In genomic region chr3:38387862-38388261, GRCh38 we compare ENCODE assay signal across 1 cellular context.
TF ChIP-seq lines count a peak whose summit lies in the region.

No MANE protein-coding gene starts in this region.

TF ChIP-seq in HepG2, 621 proteins besides CTCF, POLR2A, EP300 and RAD21 (continued from another document and continues in another):
- TF ChIP-seq GRHL1 (CRISPR knock-in tag; conservative IDR thresholded peaks at IDR 0.05): no peak
- peak; percentile 37; the same call in 1 of the 2 replicates for TF ChIP-seq NR2F6 (IDR thresholded peaks at IDR 0.05)
- no peak for TF ChIP-seq NR2F6 (CRISPR knock-in tag; IDR thresholded peaks at IDR 0.05)
- TF ChIP-seq, protein P1, sequence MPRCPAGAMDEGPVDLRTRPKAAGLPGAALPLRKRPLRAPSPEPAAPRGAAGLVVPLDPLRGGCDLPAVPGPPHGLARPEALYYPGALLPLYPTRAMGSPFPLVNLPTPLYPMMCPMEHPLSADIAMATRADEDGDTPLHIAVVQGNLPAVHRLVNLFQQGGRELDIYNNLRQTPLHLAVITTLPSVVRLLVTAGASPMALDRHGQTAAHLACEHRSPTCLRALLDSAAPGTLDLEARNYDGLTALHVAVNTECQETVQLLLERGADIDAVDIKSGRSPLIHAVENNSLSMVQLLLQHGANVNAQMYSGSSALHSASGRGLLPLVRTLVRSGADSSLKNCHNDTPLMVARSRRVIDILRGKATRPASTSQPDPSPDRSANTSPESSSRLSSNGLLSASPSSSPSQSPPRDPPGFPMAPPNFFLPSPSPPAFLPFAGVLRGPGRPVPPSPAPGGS (CRISPR knock-in tag; IDR thresholded peaks at IDR 0.05): no peak
- TF ChIP-seq FOXP1 (IDR thresholded peaks at IDR 0.05): no peak
- TF ChIP-seq FOXP1 (CRISPR knock-in tag; IDR thresholded peaks at IDR 0.05): peak; percentile 88
- TF ChIP-seq GMEB1 (CRISPR knock-in tag; IDR thresholded peaks at IDR 0.05; ENCODE audit: borderline replicate concordance): no peak
- TF ChIP-seq, protein P2, sequence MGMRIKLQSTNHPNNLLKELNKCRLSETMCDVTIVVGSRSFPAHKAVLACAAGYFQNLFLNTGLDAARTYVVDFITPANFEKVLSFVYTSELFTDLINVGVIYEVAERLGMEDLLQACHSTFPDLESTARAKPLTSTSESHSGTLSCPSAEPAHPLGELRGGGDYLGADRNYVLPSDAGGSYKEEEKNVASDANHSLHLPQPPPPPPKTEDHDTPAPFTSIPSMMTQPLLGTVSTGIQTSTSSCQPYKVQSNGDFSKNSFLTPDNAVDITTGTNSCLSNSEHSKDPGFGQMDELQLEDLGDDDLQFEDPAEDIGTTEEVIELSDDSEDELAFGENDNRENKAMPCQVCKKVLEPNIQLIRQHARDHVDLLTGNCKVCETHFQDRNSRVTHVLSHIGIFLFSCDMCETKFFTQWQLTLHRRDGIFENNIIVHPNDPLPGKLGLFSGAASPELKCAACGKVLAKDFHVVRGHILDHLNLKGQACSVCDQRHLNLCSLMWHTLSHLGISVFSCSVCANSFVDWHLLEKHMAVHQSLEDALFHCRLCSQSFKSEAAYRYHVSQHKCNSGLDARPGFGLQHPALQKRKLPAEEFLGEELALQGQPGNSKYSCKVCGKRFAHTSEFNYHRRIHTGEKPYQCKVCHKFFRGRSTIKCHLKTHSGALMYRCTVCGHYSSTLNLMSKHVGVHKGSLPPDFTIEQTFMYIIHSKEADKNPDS (CRISPR knock-in tag; IDR thresholded peaks at IDR 0.05): no peak
- no peak for TF ChIP-seq ZNF616 (CRISPR knock-in tag; IDR thresholded peaks at IDR 0.05; ENCODE audit: low read depth)
- no peak for TF ChIP-seq ZNF800 (CRISPR knock-in tag; IDR thresholded peaks at IDR 0.05)
- TF ChIP-seq, protein P3, sequence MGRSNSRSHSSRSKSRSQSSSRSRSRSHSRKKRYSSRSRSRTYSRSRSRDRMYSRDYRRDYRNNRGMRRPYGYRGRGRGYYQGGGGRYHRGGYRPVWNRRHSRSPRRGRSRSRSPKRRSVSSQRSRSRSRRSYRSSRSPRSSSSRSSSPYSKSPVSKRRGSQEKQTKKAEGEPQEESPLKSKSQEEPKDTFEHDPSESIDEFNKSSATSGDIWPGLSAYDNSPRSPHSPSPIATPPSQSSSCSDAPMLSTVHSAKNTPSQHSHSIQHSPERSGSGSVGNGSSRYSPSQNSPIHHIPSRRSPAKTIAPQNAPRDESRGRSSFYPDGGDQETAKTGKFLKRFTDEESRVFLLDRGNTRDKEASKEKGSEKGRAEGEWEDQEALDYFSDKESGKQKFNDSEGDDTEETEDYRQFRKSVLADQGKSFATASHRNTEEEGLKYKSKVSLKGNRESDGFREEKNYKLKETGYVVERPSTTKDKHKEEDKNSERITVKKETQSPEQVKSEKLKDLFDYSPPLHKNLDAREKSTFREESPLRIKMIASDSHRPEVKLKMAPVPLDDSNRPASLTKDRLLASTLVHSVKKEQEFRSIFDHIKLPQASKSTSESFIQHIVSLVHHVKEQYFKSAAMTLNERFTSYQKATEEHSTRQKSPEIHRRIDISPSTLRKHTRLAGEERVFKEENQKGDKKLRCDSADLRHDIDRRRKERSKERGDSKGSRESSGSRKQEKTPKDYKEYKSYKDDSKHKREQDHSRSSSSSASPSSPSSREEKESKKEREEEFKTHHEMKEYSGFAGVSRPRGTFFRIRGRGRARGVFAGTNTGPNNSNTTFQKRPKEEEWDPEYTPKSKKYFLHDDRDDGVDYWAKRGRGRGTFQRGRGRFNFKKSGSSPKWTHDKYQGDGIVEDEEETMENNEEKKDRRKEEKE (IDR thresholded peaks at IDR 0.05): no peak
- TF ChIP-seq, protein P4, sequence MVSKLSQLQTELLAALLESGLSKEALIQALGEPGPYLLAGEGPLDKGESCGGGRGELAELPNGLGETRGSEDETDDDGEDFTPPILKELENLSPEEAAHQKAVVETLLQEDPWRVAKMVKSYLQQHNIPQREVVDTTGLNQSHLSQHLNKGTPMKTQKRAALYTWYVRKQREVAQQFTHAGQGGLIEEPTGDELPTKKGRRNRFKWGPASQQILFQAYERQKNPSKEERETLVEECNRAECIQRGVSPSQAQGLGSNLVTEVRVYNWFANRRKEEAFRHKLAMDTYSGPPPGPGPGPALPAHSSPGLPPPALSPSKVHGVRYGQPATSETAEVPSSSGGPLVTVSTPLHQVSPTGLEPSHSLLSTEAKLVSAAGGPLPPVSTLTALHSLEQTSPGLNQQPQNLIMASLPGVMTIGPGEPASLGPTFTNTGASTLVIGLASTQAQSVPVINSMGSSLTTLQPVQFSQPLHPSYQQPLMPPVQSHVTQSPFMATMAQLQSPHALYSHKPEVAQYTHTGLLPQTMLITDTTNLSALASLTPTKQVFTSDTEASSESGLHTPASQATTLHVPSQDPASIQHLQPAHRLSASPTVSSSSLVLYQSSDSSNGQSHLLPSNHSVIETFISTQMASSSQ (IDR thresholded peaks at IDR 0.05; ENCODE audit: low read depth): peak; percentile 80
- TF ChIP-seq, protein P4 (CRISPR knock-in tag; IDR thresholded peaks at IDR 0.05; ENCODE audit: borderline replicate concordance): no peak; the same call in 1 of the 2 replicates
- no peak for TF ChIP-seq ZNF484 (CRISPR knock-in tag; IDR thresholded peaks at IDR 0.05; ENCODE audit: borderline replicate concordance, low read depth)
- peak; percentile 67; the same call in 1 of the 2 replicates for TF ChIP-seq NFIC (IDR thresholded peaks at IDR 0.05; ENCODE audit: low read length)
- no peak for TF ChIP-seq ZBTB46 (CRISPR knock-in tag; IDR thresholded peaks at IDR 0.05; ENCODE audit: borderline replicate concordance)
- TF ChIP-seq ESRRA (CRISPR knock-in tag; IDR thresholded peaks at IDR 0.05; ENCODE audit: low read depth): no peak
- TF ChIP-seq ZNF546 (CRISPR knock-in tag; conservative IDR thresholded peaks at IDR 0.05): no peak
- TF ChIP-seq SATB2 (CRISPR knock-in tag; IDR thresholded peaks at IDR 0.05): no peak
- TF ChIP-seq HHEX (CRISPR knock-in tag; IDR thresholded peaks at IDR 0.05): no peak
- no peak for TF ChIP-seq ZNF280D (CRISPR knock-in tag; IDR thresholded peaks at IDR 0.05)
- no peak for TF ChIP-seq ZHX1 (CRISPR knock-in tag; IDR thresholded peaks at IDR 0.05; ENCODE audit: low read depth)
- no peak for TF ChIP-seq GTF3A (CRISPR knock-in tag; conservative IDR thresholded peaks at IDR 0.05)
- no peak for TF ChIP-seq NCOA5 (CRISPR knock-in tag; IDR thresholded peaks at IDR 0.05)
- TF ChIP-seq ZNF883 (CRISPR knock-in tag; IDR thresholded peaks at IDR 0.05; ENCODE audit: not compliant biosample characterization): no peak
- TF ChIP-seq ZNF572 (CRISPR knock-in tag; IDR thresholded peaks at IDR 0.05): no peak
- TF ChIP-seq DPF2 (CRISPR knock-in tag; IDR thresholded peaks at IDR 0.05; ENCODE audit: borderline replicate concordance, low read depth): no peak
